Comparison of ENCODE assay signal across 1 cellular context in the genomic region with DNA sequence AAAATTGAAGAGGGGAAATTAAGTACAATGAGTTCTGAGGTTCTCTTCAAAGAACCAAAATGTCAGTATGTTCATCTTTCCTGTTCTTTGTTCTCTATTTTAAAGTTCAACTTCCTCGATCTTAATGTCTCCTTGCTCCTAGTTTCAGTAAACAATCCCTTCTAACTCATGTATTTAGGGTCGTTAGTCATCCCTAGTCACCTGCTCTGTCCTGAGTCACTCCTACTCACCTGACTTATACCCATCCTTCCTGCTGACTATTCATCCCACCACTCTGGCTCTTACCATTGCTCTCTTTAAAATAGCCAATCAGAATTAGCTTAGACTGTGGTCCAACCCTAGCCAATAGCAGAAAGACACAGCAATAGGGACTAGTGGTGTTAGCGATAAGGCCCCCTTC.
TF ChIP-seq lines count a peak whose summit lies in the region.

No MANE protein-coding gene starts in this region.

TF ChIP-seq in H1, 55 proteins besides CTCF, POLR2A, EP300 and RAD21:
- no peak for TF ChIP-seq SUZ12 (IDR thresholded peaks at IDR 0.05; ENCODE audit: low read length)
- no peak for TF ChIP-seq JUND (IDR thresholded peaks at IDR 0.05; ENCODE audit: low read length)
- no peak for TF ChIP-seq GABPA (IDR thresholded peaks at IDR 0.05; ENCODE audit: borderline replicate concordance, insufficient read depth, low read length)
- no peak for TF ChIP-seq SAP30 (IDR thresholded peaks at IDR 0.05; ENCODE audit: insufficient read depth, insufficient replicate concordance, low read length)
- TF ChIP-seq TEAD4 (IDR thresholded peaks at IDR 0.05; ENCODE audit: low read depth, low read length): no peak
- no peak for TF ChIP-seq CBX8 (IDR thresholded peaks at IDR 0.05; ENCODE audit: borderline replicate concordance, low read depth, low read length)
- TF ChIP-seq EZH2 (IDR thresholded peaks at IDR 0.05; ENCODE audit: low read depth, low read length, severe bottlenecking): no peak
- no peak for TF ChIP-seq ZNF274 (IDR thresholded peaks at IDR 0.05; ENCODE audit: borderline replicate concordance, extremely low read depth, low read length)
- no peak for TF ChIP-seq BRCA1 (IDR thresholded peaks at IDR 0.05; ENCODE audit: low read depth, low read length)
- no peak for TF ChIP-seq CREB1 (IDR thresholded peaks at IDR 0.05)
- TF ChIP-seq EGR1 (IDR thresholded peaks at IDR 0.05; ENCODE audit: borderline replicate concordance, low read depth, low read length): no peak
- no peak for TF ChIP-seq SP4 (IDR thresholded peaks at IDR 0.05; ENCODE audit: low read length)
- no peak for TF ChIP-seq SIRT6 (IDR thresholded peaks at IDR 0.05; ENCODE audit: low read length)
- no peak for TF ChIP-seq YY1 (IDR thresholded peaks at IDR 0.05; ENCODE audit: low read depth, low read length)
- TF ChIP-seq SIX5 (IDR thresholded peaks at IDR 0.05; ENCODE audit: low read depth, low read length): no peak
- TF ChIP-seq, protein P1, sequence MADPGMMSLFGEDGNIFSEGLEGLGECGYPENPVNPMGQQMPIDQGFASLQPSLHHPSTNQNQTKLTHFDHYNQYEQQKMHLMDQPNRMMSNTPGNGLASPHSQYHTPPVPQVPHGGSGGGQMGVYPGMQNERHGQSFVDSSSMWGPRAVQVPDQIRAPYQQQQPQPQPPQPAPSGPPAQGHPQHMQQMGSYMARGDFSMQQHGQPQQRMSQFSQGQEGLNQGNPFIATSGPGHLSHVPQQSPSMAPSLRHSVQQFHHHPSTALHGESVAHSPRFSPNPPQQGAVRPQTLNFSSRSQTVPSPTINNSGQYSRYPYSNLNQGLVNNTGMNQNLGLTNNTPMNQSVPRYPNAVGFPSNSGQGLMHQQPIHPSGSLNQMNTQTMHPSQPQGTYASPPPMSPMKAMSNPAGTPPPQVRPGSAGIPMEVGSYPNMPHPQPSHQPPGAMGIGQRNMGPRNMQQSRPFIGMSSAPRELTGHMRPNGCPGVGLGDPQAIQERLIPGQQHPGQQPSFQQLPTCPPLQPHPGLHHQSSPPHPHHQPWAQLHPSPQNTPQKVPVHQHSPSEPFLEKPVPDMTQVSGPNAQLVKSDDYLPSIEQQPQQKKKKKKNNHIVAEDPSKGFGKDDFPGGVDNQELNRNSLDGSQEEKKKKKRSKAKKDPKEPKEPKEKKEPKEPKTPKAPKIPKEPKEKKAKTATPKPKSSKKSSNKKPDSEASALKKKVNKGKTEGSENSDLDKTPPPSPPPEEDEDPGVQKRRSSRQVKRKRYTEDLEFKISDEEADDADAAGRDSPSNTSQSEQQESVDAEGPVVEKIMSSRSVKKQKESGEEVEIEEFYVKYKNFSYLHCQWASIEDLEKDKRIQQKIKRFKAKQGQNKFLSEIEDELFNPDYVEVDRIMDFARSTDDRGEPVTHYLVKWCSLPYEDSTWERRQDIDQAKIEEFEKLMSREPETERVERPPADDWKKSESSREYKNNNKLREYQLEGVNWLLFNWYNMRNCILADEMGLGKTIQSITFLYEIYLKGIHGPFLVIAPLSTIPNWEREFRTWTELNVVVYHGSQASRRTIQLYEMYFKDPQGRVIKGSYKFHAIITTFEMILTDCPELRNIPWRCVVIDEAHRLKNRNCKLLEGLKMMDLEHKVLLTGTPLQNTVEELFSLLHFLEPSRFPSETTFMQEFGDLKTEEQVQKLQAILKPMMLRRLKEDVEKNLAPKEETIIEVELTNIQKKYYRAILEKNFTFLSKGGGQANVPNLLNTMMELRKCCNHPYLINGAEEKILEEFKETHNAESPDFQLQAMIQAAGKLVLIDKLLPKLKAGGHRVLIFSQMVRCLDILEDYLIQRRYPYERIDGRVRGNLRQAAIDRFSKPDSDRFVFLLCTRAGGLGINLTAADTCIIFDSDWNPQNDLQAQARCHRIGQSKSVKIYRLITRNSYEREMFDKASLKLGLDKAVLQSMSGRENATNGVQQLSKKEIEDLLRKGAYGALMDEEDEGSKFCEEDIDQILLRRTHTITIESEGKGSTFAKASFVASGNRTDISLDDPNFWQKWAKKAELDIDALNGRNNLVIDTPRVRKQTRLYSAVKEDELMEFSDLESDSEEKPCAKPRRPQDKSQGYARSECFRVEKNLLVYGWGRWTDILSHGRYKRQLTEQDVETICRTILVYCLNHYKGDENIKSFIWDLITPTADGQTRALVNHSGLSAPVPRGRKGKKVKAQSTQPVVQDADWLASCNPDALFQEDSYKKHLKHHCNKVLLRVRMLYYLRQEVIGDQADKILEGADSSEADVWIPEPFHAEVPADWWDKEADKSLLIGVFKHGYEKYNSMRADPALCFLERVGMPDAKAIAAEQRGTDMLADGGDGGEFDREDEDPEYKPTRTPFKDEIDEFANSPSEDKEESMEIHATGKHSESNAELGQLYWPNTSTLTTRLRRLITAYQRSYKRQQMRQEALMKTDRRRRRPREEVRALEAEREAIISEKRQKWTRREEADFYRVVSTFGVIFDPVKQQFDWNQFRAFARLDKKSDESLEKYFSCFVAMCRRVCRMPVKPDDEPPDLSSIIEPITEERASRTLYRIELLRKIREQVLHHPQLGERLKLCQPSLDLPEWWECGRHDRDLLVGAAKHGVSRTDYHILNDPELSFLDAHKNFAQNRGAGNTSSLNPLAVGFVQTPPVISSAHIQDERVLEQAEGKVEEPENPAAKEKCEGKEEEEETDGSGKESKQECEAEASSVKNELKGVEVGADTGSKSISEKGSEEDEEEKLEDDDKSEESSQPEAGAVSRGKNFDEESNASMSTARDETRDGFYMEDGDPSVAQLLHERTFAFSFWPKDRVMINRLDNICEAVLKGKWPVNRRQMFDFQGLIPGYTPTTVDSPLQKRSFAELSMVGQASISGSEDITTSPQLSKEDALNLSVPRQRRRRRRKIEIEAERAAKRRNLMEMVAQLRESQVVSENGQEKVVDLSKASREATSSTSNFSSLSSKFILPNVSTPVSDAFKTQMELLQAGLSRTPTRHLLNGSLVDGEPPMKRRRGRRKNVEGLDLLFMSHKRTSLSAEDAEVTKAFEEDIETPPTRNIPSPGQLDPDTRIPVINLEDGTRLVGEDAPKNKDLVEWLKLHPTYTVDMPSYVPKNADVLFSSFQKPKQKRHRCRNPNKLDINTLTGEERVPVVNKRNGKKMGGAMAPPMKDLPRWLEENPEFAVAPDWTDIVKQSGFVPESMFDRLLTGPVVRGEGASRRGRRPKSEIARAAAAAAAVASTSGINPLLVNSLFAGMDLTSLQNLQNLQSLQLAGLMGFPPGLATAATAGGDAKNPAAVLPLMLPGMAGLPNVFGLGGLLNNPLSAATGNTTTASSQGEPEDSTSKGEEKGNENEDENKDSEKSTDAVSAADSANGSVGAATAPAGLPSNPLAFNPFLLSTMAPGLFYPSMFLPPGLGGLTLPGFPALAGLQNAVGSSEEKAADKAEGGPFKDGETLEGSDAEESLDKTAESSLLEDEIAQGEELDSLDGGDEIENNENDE (IDR thresholded peaks at IDR 0.05; ENCODE audit: insufficient replicate concordance, low read length): no peak
- no peak for TF ChIP-seq TAF7 (optimal IDR thresholded peaks at IDR 0.05; ENCODE audit: borderline replicate concordance, low read depth, low read length)
- TF ChIP-seq, protein P2, sequence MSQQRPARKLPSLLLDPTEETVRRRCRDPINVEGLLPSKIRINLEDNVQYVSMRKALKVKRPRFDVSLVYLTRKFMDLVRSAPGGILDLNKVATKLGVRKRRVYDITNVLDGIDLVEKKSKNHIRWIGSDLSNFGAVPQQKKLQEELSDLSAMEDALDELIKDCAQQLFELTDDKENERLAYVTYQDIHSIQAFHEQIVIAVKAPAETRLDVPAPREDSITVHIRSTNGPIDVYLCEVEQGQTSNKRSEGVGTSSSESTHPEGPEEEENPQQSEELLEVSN (IDR thresholded peaks at IDR 0.05): no peak
- no peak for TF ChIP-seq BACH1 (IDR thresholded peaks at IDR 0.05; ENCODE audit: low read length)
- TF ChIP-seq, protein P3, sequence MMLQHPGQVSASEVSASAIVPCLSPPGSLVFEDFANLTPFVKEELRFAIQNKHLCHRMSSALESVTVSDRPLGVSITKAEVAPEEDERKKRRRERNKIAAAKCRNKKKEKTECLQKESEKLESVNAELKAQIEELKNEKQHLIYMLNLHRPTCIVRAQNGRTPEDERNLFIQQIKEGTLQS (IDR thresholded peaks at IDR 0.05; ENCODE audit: insufficient read depth, low read depth, low read length): no peak
